ENCODE assay signal across 5 cellular contexts in genomic region chr5:103778915-103779314, GRCh38.
"Had no signal": no experiment of that assay in that cellular context is flagged by ENCODE, and none has a peak within 500 bp of the region (broad histone marks: within the 10 kb centered on the region; RNA-seq: fewer than 3 reads in every experiment).

No MANE protein-coding gene starts in this region.

- H3K4me1 Mint-ChIP-seq: GM23338 had no signal

- H3K27ac Mint-ChIP-seq: GM23338, H9 had no signal

- H3K4me2 ChIP-seq: GM23338 had no signal

- ATAC-seq: GM23338, K562 had no signal

- DNase-seq: H9, HCEC 1CT, IMR-90 had no signal

- H3K4me3 ChIP-seq: GM23338, K562 had no signal

- H3K4me3 Mint-ChIP-seq: GM23338, H9 had no signal

- H2AFZ ChIP-seq: GM23338 had no signal
